9 cellular contexts compared by ENCODE assay signal in genomic region chr19:39038098-39038497, GRCh38. TPM values are rescaled to one million over a fixed set of nuclear protein-coding genes. Genes with fewer than 3 reads are reported as not detected.
DNase-seq lines count a peak whose midpoint lies in the region; ATAC-seq and TF ChIP-seq lines count a peak whose summit lies in the region.
"Had no signal": no experiment of that assay in that cellular context is flagged by ENCODE, and none has a peak within 500 bp of the region (broad histone marks: within the 10 kb centered on the region; RNA-seq: fewer than 3 reads in every experiment).

No MANE protein-coding gene starts in this region.

- H3K9me3 ChIP-seq in BE2C: no peaks in the 10 kb centered on the region

- H3K27me3 Mint-ChIP-seq in activated CD8-positive, alpha-beta T cell treated with anti-CD3 and anti-CD28 coated beads, Interleukin-2, amount 10 ng/mL, durations not matched to agents 7 days and 5 days (ENCODE audit: low read depth): peaks cover 24% of the 10 kb centered on the region

- ATAC-seq in activated CD8-positive, alpha-beta T cell treated with anti-CD3 and anti-CD28 coated beads, Interleukin-2, amount 10 ng/mL, durations not matched to agents 7 days and 5 days: no peak
- ATAC-seq in GM18868 (IDR thresholded peaks at IDR 0.05; ENCODE audit: unreplicated experiment) (no peak), HG02885 (IDR thresholded peaks at IDR 0.05; ENCODE audit: poor library complexity, unreplicated experiment) (no peak)

- TF ChIP-seq CTCF in BE2C (IDR thresholded peaks at IDR 0.05; ENCODE audit: low read depth, low read length) (no peak), HFF-Myc (IDR thresholded peaks at IDR 0.05; ENCODE audit: low read depth, low read length, missing control alignments) (peak; percentile 18)

- no peaks in the 10 kb centered on the region for H3K4me1 Mint-ChIP-seq in activated CD8-positive, alpha-beta T cell treated with anti-CD3 and anti-CD28 coated beads, Interleukin-2, amount 10 ng/mL, durations not matched to agents 7 days and 5 days (ENCODE audit: low read depth)

- no peak overlapping the region for H3K27ac Mint-ChIP-seq in activated CD8-positive, alpha-beta T cell treated with anti-CD3 and anti-CD28 coated beads, Interleukin-2, amount 10 ng/mL, durations not matched to agents 7 days and 5 days

- POLR2A ChIA-PET in activated CD8-positive, alpha-beta T cell treated with anti-CD3 and anti-CD28 coated beads, Interleukin-2, amount 10 ng/mL, durations not matched to agents 7 days and 5 days (lab: Charles Lee): no interaction called here

- DNase-seq in BE2C: peak; percentile 63
- no peak for DNase-seq in HFF-Myc (ENCODE audit: extremely low read depth, low read depth)
- DNase-seq in activated CD8-positive, alpha-beta T cell treated with anti-CD3 and anti-CD28 coated beads, Interleukin-2, amount 10 ng/mL, durations not matched to agents 7 days and 5 days: peak; percentile 23
- peak; percentile 93 for DNase-seq in left kidney (ENCODE audit: low read depth, low spot score)
- no peak for DNase-seq in NK-92 (lab: John Stamatoyannopoulos, UW; ENCODE audit: unreplicated experiment)
- DNase-seq in NCI-H1436 (lab: John Stamatoyannopoulos, UW): no peak

- no peaks in the 10 kb centered on the region for H3K9me3 Mint-ChIP-seq in activated CD8-positive, alpha-beta T cell treated with anti-CD3 and anti-CD28 coated beads, Interleukin-2, amount 10 ng/mL, durations not matched to agents 7 days and 5 days (ENCODE audit: insufficient read depth)

- peaks cover 15% of the 10 kb centered on the region for H3K27me3 ChIP-seq in BE2C

- H3K4me3 ChIP-seq in BE2C (ENCODE audit: low read depth, low read length) (no peak overlapping the region), HFF-Myc (replicated peaks; ENCODE audit: low read depth, low read length) (no peak overlapping the region)

- peaks cover 2% of the 10 kb centered on the region for H3K36me3 Mint-ChIP-seq in activated CD8-positive, alpha-beta T cell treated with anti-CD3 and anti-CD28 coated beads, Interleukin-2, amount 10 ng/mL, durations not matched to agents 7 days and 5 days (ENCODE audit: low read depth)
- H3K36me3 Mint-ChIP-seq: activated naive CD4-positive, alpha-beta T cell treated with anti-CD3 and anti-CD28 coated beads, Interleukin-2, amount 50 U/mL, for 72 hours had no signal

- CTCF ChIA-PET in activated CD8-positive, alpha-beta T cell treated with anti-CD3 and anti-CD28 coated beads, Interleukin-2, amount 10 ng/mL, durations not matched to agents 7 days and 5 days (lab: Charles Lee): interaction anchor here (1.2 kb wide), 1 partner anchor 13 kb away, joined by 3 read pairs; no protein-coding TSS in a partner anchor

- H3K4me3 Mint-ChIP-seq in activated CD8-positive, alpha-beta T cell treated with anti-CD3 and anti-CD28 coated beads, Interleukin-2, amount 10 ng/mL, durations not matched to agents 7 days and 5 days: no peak overlapping the region

- no peaks in the 10 kb centered on the region for H3K4me1 ChIP-seq in BE2C

- H3K36me3 ChIP-seq in BE2C: no peaks in the 10 kb centered on the region

RNA-seq across cellular contexts. Expression of gene FBXO27, which starts 5.7 kb away (rescaled TPM):
- polyA plus RNA-seq in BE2C (2012; ENCODE audit: insufficient read depth, insufficient read length, low read depth): not detected
- not detected for total RNA-seq in activated CD8-positive, alpha-beta T cell treated with anti-CD3 and anti-CD28 coated beads, Interleukin-2, amount 10 ng/mL, durations not matched to agents 7 days and 5 days

RNA-seq across cellular contexts. Expression of gene ACP7, which starts 46.1 kb away (rescaled TPM):
- polyA plus RNA-seq in BE2C (2012; ENCODE audit: insufficient read depth, insufficient read length, low read depth): not detected
- not detected for total RNA-seq in activated CD8-positive, alpha-beta T cell treated with anti-CD3 and anti-CD28 coated beads, Interleukin-2, amount 10 ng/mL, durations not matched to agents 7 days and 5 days

Comparison
In these comparisons a context has a peak if more than half of its experiments do, and no peak if none do; other contexts are left out.
1. DNase-seq: peak in BE2C (single experiment), activated CD8-positive, alpha-beta T cell treated with anti-CD3 and anti-CD28 coated beads, Interleukin-2, amount 10 ng/mL, durations not matched to agents 7 days and 5 days (single experiment) and left kidney (single experiment); none in HFF-Myc (single experiment), NK-92 (single experiment) and NCI-H1436 (single experiment).